In genomic region chr2:100407108-100407507, GRCh38 we compare ENCODE assay signal across 24 cellular contexts. TPM values are rescaled to one million over a fixed set of nuclear protein-coding genes. Genes with fewer than 3 reads are reported as not detected.
DNase-seq lines count a peak whose midpoint lies in the region; ATAC-seq, FAIRE-seq and TF ChIP-seq lines count a peak whose summit lies in the region.
"Had no signal": no experiment of that assay in that cellular context is flagged by ENCODE, and none has a peak within 500 bp of the region (broad histone marks: within the 10 kb centered on the region; RNA-seq: fewer than 3 reads in every experiment).

No MANE protein-coding gene starts in this region.

- H3K27me3 ChIP-seq in heart left ventricle: no peaks in the 10 kb centered on the region
- H3K27me3 ChIP-seq: BE2C, MG63 had no signal

- H3K9me3 ChIP-seq in heart left ventricle (no peaks in the 10 kb centered on the region), kidney (ENCODE audit: control insufficient read depth in 1 of 2, low read length in 2 of 2) (no peaks in the 10 kb centered on the region)
- H3K9me3 ChIP-seq: BE2C, MG63 had no signal

- H3K4me3 Mint-ChIP-seq in activated CD8-positive, alpha-beta memory T cell treated with anti-CD3 and anti-CD28 coated beads, Interleukin-2, amount 10 ng/mL, durations not matched to agents 7 days and 5 days: no peak overlapping the region
- H3K4me3 Mint-ChIP-seq in activated T-cell treated with anti-CD3 and anti-CD28 coated beads, Interleukin-2, amount 50 U/mL, for 24 hours: no peak overlapping the region
- H3K4me3 Mint-ChIP-seq: CD4-positive, alpha-beta memory T cell; GM23338; IgD-negative memory B cell had no signal

- no peak for TF ChIP-seq POLR2A in heart left ventricle (IDR thresholded peaks at IDR 0.05)

- no peak for ATAC-seq in activated CD8-positive, alpha-beta memory T cell treated with anti-CD3 and anti-CD28 coated beads, Interleukin-2, amount 10 ng/mL, durations not matched to agents 7 days and 5 days
- ATAC-seq in heart left ventricle: peak; percentile 61 to 73 (median 64)
- ATAC-seq in HG03571 (IDR thresholded peaks at IDR 0.05; ENCODE audit: unreplicated experiment): no peak
- ATAC-seq: GM12878, GM23338 had no signal

- no peak overlapping the region for H3K4me3 ChIP-seq in heart left ventricle
- no peak overlapping the region for H3K4me3 ChIP-seq in kidney (ENCODE audit: low read length in 2 of 2)
- H3K4me3 ChIP-seq: GM12878, GM23338, MG63 had no signal

- no peak overlapping the region for H3K27ac Mint-ChIP-seq in activated CD8-positive, alpha-beta memory T cell treated with anti-CD3 and anti-CD28 coated beads, Interleukin-2, amount 10 ng/mL, durations not matched to agents 7 days and 5 days
- no peak overlapping the region for H3K27ac Mint-ChIP-seq in activated T-cell treated with anti-CD3 and anti-CD28 coated beads, Interleukin-2, amount 50 U/mL, for 24 hours
- H3K27ac Mint-ChIP-seq: GM23338, IgD-negative memory B cell had no signal

- no peaks in the 10 kb centered on the region for H3K27me3 Mint-ChIP-seq in activated CD8-positive, alpha-beta memory T cell treated with anti-CD3 and anti-CD28 coated beads, Interleukin-2, amount 10 ng/mL, durations not matched to agents 7 days and 5 days
- no peaks in the 10 kb centered on the region for H3K27me3 Mint-ChIP-seq in activated T-cell treated with anti-CD3 and anti-CD28 coated beads, Interleukin-2, amount 50 U/mL, for 24 hours
- H3K27me3 Mint-ChIP-seq: IgD-negative memory B cell had no signal

- peaks cover 9% of the 10 kb centered on the region for H3K36me3 Mint-ChIP-seq in activated CD8-positive, alpha-beta memory T cell treated with anti-CD3 and anti-CD28 coated beads, Interleukin-2, amount 10 ng/mL, durations not matched to agents 7 days and 5 days
- peaks cover 47% of the 10 kb centered on the region for H3K36me3 Mint-ChIP-seq in activated T-cell treated with anti-CD3 and anti-CD28 coated beads, Interleukin-2, amount 50 U/mL, for 24 hours (ENCODE audit: low read depth)

- 62 to 75% (median 73%) methylated on average over 7 of the region's 7 CpGs for WGBS in heart left ventricle, 4 donors

- intact Hi-C loops in heart left ventricle (cut with DNase I) (no loop called here), kidney (cut with DNase I) (no loop called here)

- no peaks in the 10 kb centered on the region for H3K4me1 Mint-ChIP-seq in activated CD8-positive, alpha-beta memory T cell treated with anti-CD3 and anti-CD28 coated beads, Interleukin-2, amount 10 ng/mL, durations not matched to agents 7 days and 5 days
- no peaks in the 10 kb centered on the region for H3K4me1 Mint-ChIP-seq in activated T-cell treated with anti-CD3 and anti-CD28 coated beads, Interleukin-2, amount 50 U/mL, for 24 hours (ENCODE audit: low read depth)
- H3K4me1 Mint-ChIP-seq: CD4-positive, alpha-beta memory T cell; IgD-negative memory B cell had no signal

- CTCF ChIA-PET in activated CD8-positive, alpha-beta memory T cell treated with anti-CD3 and anti-CD28 coated beads, Interleukin-2, amount 10 ng/mL, durations not matched to agents 7 days and 5 days (lab: Charles Lee): no interaction called here

- peak in 1 of 12 donors; percentile 10 for TF ChIP-seq CTCF in heart left ventricle (IDR thresholded peaks at IDR 0.05)
- TF ChIP-seq CTCF in kidney (IDR thresholded peaks at IDR 0.05; ENCODE audit: borderline replicate concordance, extremely low read depth, insufficient read depth): no peak

- DNase-seq in activated CD8-positive, alpha-beta memory T cell treated with anti-CD3 and anti-CD28 coated beads, Interleukin-2, amount 50 U/mL, for 48 hours: peak; percentile 18
- no peak for DNase-seq in activated CD8-positive, alpha-beta memory T cell treated with anti-CD3 and anti-CD28 coated beads, Interleukin-2, amount 10 ng/mL, durations not matched to agents 7 days and 5 days
- DNase-seq in heart left ventricle: no peak
- DNase-seq in middle frontal gyrus (ENCODE audit: extremely low spot score, low spot score): peak; percentile 49
- peak; percentile 40 for DNase-seq in superior temporal gyrus (ENCODE audit: extremely low spot score)
- DNase-seq in activated T-cell treated with anti-CD3 and anti-CD28 coated beads, Interleukin-2, amount 50 U/mL, for 24 hours: no peak
- DNase-seq in kidney: no peak
- DNase-seq: BE2C; CD4-positive, alpha-beta memory T cell; GF-D8; Karpas-422; MG63; NCI-H1048; NCI-H1436; NCI-H1930; NCI-H226; NCI-H524; SIG-M5 had no signal

- H3K27ac ChIP-seq in heart left ventricle (peak overlapping the region in 4 of 12 donors; percentile 1 to 70 (median 51)), kidney (ENCODE audit: low read depth in 2 of 2, low read length in 2 of 2) (no peak overlapping the region)

- no peaks in the 10 kb centered on the region for H3K9me3 Mint-ChIP-seq in activated CD8-positive, alpha-beta memory T cell treated with anti-CD3 and anti-CD28 coated beads, Interleukin-2, amount 10 ng/mL, durations not matched to agents 7 days and 5 days (ENCODE audit: low read depth)
- H3K9me3 Mint-ChIP-seq in activated T-cell treated with anti-CD3 and anti-CD28 coated beads, Interleukin-2, amount 50 U/mL, for 24 hours: no peaks in the 10 kb centered on the region
- H3K9me3 Mint-ChIP-seq: CD4-positive, alpha-beta memory T cell; GM23338; IgD-negative memory B cell had no signal

- H3K4me1 ChIP-seq in heart left ventricle: peaks cover 0 to 33% (median 4%) of the 10 kb centered on the region in 12 donors
- H3K4me1 ChIP-seq in kidney (ENCODE audit: control insufficient read depth in 1 of 2, insufficient read depth in 1 of 2, low read depth in 1 of 2, low read length in 2 of 2): no peaks in the 10 kb centered on the region
- H3K4me1 ChIP-seq: BE2C had no signal

- FAIRE-seq in kidney (lab: Jason Lieb, UNC): no peak
- FAIRE-seq: GM12878, GM19239, HTR-8/SVneo had no signal

- H3K36me3 ChIP-seq in heart left ventricle (peaks cover 0 to 48% (median 23%) of the 10 kb centered on the region in 9 donors), kidney (ENCODE audit: control insufficient read depth in 1 of 2, insufficient read depth in 2 of 2, low read length in 2 of 2) (peaks cover 0 to 2% of the 10 kb centered on the region in 2 donors)
- H3K36me3 ChIP-seq: BE2C had no signal

- H3K9ac ChIP-seq in kidney (ENCODE audit: low read length in 2 of 2): no peak overlapping the region

RNA-seq across cellular contexts. Expression of gene CHST10, which starts 10.4 kb away (rescaled TPM):
- 10 to 100 TPM in 1 of 2 experiments, 1 to 10 TPM in 1; 8.5 to 14.8 TPM for total RNA-seq in activated CD8-positive, alpha-beta memory T cell treated with anti-CD3 and anti-CD28 coated beads, Interleukin-2, amount 10 ng/mL, durations not matched to agents 7 days and 5 days
- total RNA-seq in heart left ventricle (10 to 100 TPM in 4 of 9 donors, 1 to 10 TPM in 5; 7.2 to 14.1 (median 9.8) TPM), kidney (7.1 TPM)
- polyA plus RNA-seq in heart left ventricle (1 to 10 TPM; 5.8 to 6.7 TPM), kidney (ENCODE audit: insufficient read depth, low read depth, low replicate concordance) (6.2 TPM)

Comparison
In these comparisons a context has a peak if more than half of its experiments do, and no peak if none do; other contexts are left out.
1. DNase-seq: peak in activated CD8-positive, alpha-beta memory T cell treated with anti-CD3 and anti-CD28 coated beads, Interleukin-2, amount 50 U/mL, for 48 hours (single experiment), middle frontal gyrus (single experiment) and superior temporal gyrus (single experiment); none in activated CD8-positive, alpha-beta memory T cell treated with anti-CD3 and anti-CD28 coated beads, Interleukin-2, amount 10 ng/mL, durations not matched to agents 7 days and 5 days (single experiment), heart left ventricle (0 of 5), activated T-cell treated with anti-CD3 and anti-CD28 coated beads, Interleukin-2, amount 50 U/mL, for 24 hours (single experiment) and kidney (single experiment).
2. ATAC-seq: peak in heart left ventricle (4 of 4); none in activated CD8-positive, alpha-beta memory T cell treated with anti-CD3 and anti-CD28 coated beads, Interleukin-2, amount 10 ng/mL, durations not matched to agents 7 days and 5 days (single experiment) and HG03571 (single experiment).